In the genomic region with DNA sequence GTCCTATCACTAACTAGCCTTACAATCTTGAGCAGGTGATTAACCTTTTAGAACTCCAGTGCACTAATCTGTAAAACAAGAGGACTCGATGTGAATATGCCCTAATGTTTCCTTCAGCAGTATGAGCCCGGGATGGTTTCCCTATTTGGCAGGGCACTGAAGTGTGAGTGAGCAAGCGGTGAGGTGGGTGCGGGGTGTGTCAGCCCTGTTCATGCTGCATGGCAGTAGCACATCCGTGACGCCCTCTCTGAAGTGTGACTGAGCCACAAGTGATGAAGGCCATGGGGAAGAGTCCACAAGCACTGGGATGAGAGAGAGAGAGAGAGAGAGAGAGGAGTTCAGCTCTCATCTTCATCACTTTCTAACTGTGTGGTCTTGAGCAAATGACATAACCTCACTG, we compare ENCODE assay signal across 25 cellular contexts.
"Had no signal": no experiment of that assay in that cellular context is flagged by ENCODE, and none has a peak within 500 bp of the region (broad histone marks: within the 10 kb centered on the region; RNA-seq: fewer than 3 reads in every experiment).

No MANE protein-coding gene starts in this region.

- H3K4me3 ChIP-seq: body of pancreas, mucosa of descending colon, sigmoid colon, smooth muscle cell, thoracic aorta, upper lobe of left lung had no signal

- H3K36me3 Mint-ChIP-seq: activated naive CD4-positive, alpha-beta T cell treated with anti-CD3 and anti-CD28 coated beads, Interleukin-2, amount 50 U/mL, for 24 hours had no signal

- H3K27ac Mint-ChIP-seq: activated CD8-positive, alpha-beta T cell treated with anti-CD3 and anti-CD28 coated beads, Interleukin-2, amount 10 ng/mL, durations not matched to agents 7 days and 5 days; activated naive CD4-positive, alpha-beta T cell treated with anti-CD3 and anti-CD28 coated beads, Interleukin-2, amount 50 U/mL, for 24 hours; activated T-helper 1 cell treated with anti-CD3 and anti-CD28 coated beads, Interleukin-12 subunit alpha, Interleukin-12 subunit beta, Interleukin-2, Interleukin-4 antibody, amounts not matched to agents 30 ng/mL and 10 ng/mL and 1 ng/mL, durations not matched to agents 14 hours and 24 hours and 36 hours; dendritic cell treated with granulocyte-macrophage colony-stimulating factor and Interleukin-4, amounts not matched to agents 40 ng/mL and 50 ng/mL, for 4 days had no signal

- H3K27ac ChIP-seq: body of pancreas, foreskin keratinocyte, sigmoid colon, thoracic aorta, upper lobe of left lung had no signal

- H3K9me3 Mint-ChIP-seq: activated naive CD4-positive, alpha-beta T cell treated with anti-CD3 and anti-CD28 coated beads, Interleukin-2, amount 50 U/mL, for 24 hours; activated T-helper 1 cell treated with anti-CD3 and anti-CD28 coated beads, Interleukin-12 subunit alpha, Interleukin-12 subunit beta, Interleukin-2, Interleukin-4 antibody, amounts not matched to agents 30 ng/mL and 10 ng/mL and 1 ng/mL, durations not matched to agents 14 hours and 24 hours and 36 hours; dendritic cell treated with granulocyte-macrophage colony-stimulating factor and Interleukin-4, amounts not matched to agents 40 ng/mL and 50 ng/mL, for 4 days; neural crest cell had no signal

- H3K9me3 ChIP-seq: body of pancreas, mucosa of descending colon, sigmoid colon, thoracic aorta, upper lobe of left lung had no signal

- DNase-seq: activated CD4-positive, alpha-beta T cell treated with anti-CD3 and anti-CD28 coated beads, Interleukin-2, amount 50 U/mL, for 1 hour; activated CD4-positive, CD25-positive, alpha-beta regulatory T cell treated with anti-CD3 and anti-CD28 coated beads, Interleukin-2, amount 50 U/mL, for 72 hours; activated CD8-positive, alpha-beta T cell treated with anti-CD3 and anti-CD28 coated beads, Interleukin-2, amount 10 ng/mL, durations not matched to agents 7 days and 5 days; activated gamma-delta T cell; anterior cingulate cortex; effector CD4-positive, alpha-beta T cell; foreskin keratinocyte; glutamatergic neuron; hypothalamus; left colon; mesendoderm; mucosa of descending colon; occipital lobe; sigmoid colon; stimulated activated CD4-positive, alpha-beta T cell treated with anti-CD3 and anti-CD28 coated beads, Interleukin-2, amount 100 ng/mL, for 48 hours; stimulated activated CD8-positive, alpha-beta memory T cell treated with anti-CD3 and anti-CD28 coated beads, Interleukin-4, amount 100 ng/mL, for 48 hours; stimulated activated naive CD4-positive, alpha-beta T cell; upper lobe of left lung had no signal

- H3K4me3 Mint-ChIP-seq: activated CD8-positive, alpha-beta T cell treated with anti-CD3 and anti-CD28 coated beads, Interleukin-2, amount 10 ng/mL, durations not matched to agents 7 days and 5 days; activated naive CD4-positive, alpha-beta T cell treated with anti-CD3 and anti-CD28 coated beads, Interleukin-2, amount 50 U/mL, for 24 hours; activated T-helper 1 cell treated with anti-CD3 and anti-CD28 coated beads, Interleukin-12 subunit alpha, Interleukin-12 subunit beta, Interleukin-2, Interleukin-4 antibody, amounts not matched to agents 30 ng/mL and 10 ng/mL and 1 ng/mL, durations not matched to agents 14 hours and 24 hours and 36 hours; dendritic cell treated with granulocyte-macrophage colony-stimulating factor and Interleukin-4, amounts not matched to agents 40 ng/mL and 50 ng/mL, for 4 days; neural crest cell had no signal

- ATAC-seq: activated CD8-positive, alpha-beta T cell treated with anti-CD3 and anti-CD28 coated beads, Interleukin-2, amount 10 ng/mL, durations not matched to agents 7 days and 5 days; body of pancreas; foreskin keratinocyte; left colon; mucosa of descending colon had no signal

- H3K36me3 ChIP-seq: sigmoid colon, thoracic aorta, upper lobe of left lung had no signal

- H3K4me2 ChIP-seq: smooth muscle cell had no signal

- H3K27me3 ChIP-seq: body of pancreas, foreskin keratinocyte, sigmoid colon, upper lobe of left lung had no signal

- H3K4me1 Mint-ChIP-seq: activated naive CD4-positive, alpha-beta T cell treated with anti-CD3 and anti-CD28 coated beads, Interleukin-2, amount 50 U/mL, for 24 hours had no signal

- H3K27me3 Mint-ChIP-seq: activated naive CD4-positive, alpha-beta T cell treated with anti-CD3 and anti-CD28 coated beads, Interleukin-2, amount 50 U/mL, for 24 hours had no signal
